Comparison of ENCODE assay signal across 8 cellular contexts in the genomic region with DNA sequence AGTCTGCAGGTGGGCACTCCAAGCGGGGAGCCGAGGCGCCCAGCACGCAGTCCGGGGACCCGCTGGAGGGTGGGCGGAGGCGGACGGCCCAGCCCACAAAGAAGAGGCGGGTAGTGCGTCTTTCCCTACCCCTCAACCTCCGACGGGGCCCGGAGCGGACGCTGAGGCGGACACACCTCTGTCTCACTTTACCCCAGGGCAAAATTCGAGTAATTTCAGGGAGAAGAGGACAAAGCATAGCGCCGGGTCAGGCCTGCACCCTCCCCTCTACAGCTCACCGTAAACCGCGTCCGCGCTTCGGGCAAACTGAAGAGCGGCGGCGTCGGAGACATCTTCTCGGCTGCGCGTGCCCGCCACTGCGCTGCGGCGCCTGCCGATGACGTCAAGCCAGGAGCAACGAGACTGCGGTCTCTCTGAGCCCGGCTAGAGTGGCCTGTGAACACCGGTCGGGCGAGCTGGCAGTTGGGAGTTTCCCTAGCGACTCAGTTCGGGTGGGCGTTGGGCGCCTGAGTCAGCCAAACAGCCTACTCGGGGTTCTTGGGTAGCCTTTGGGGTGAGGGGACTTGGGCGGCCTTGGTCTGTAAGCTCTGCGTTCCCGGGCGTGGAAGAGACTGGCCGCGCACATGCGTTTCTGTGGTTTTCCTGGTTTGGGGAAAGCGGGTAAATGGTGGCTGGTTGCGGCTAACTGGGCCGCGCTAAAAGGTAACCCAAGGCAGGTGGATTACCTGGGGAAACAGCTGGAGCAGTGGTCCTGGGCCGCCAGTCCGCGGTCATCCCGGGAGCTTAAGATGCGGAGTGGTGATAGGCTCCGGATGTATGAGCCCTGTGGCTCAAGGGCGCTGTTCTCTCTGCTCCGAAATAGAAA. TPM values are rescaled to one million over a fixed set of nuclear protein-coding genes. Genes with fewer than 3 reads are reported as not detected.
DNase-seq lines count a peak whose midpoint lies in the region; ATAC-seq and TF ChIP-seq lines count a peak whose summit lies in the region.

Gene THOC1, minus strand, starts transcription at position 360 of the 865 bp plus-strand sequence. Its CDS starts 28 bp downstream, at position 332.

- DNase-seq in AG08395 (ENCODE audit: low spot score) = peak; percentile 94
- DNase-seq in NCI-H2227 treated with DMSO at 0.1 percent for 48 hours (lab: John Stamatoyannopoulos, UW) = peak; percentile 78
- peak; percentile 93 for DNase-seq in mammary epithelial cell

- TF ChIP-seq CTCF in WI38 (IDR thresholded peaks at IDR 0.05; ENCODE audit: low read depth, low read length) = no peak
- TF ChIP-seq CTCF in mammary epithelial cell (conservative IDR thresholded peaks at IDR 0.05 in 1 of 2, IDR thresholded peaks at IDR 0.05 in 1 of 2; ENCODE audit: extremely low read depth in 1 of 2, insufficient read depth in 1 of 2, low read depth in 1 of 2, low read length in 2 of 2) = no peak

- H3K79me2 ChIP-seq in mammary epithelial cell (ENCODE audit: insufficient read depth, low read length) = peaks cover 47% of the 10 kb centered on the region

- H3K4me1 ChIP-seq in mammary epithelial cell (ENCODE audit: insufficient read depth, low read length) (peaks cover 16% of the 10 kb centered on the region), iPS-20b (ENCODE audit: insufficient read depth, low read length) (peaks cover 18% of the 10 kb centered on the region)

- intact Hi-C loops in mammary epithelial cell (cut with micrococcal nuclease) = loop anchor here (2.0 to 10.0 kb wide), 5 partner anchors 111 to 567 kb away; partner anchors contain the start of genes CLUL1, ENOSF1 and USP14

- H3K27ac ChIP-seq in mammary epithelial cell (ENCODE audit: insufficient read depth, low read depth, low read length) (peak within 1 kb of the TSS; percentile 97), iPS-20b (ENCODE audit: low read length) (peak within 1 kb of the TSS; percentile 62), skin epidermis (peak within 1 kb of the TSS; percentile 67 to 99 (median 96))

- H2AFZ ChIP-seq in mammary epithelial cell (ENCODE audit: low read depth, low read length) = peak within 1 kb of the TSS; percentile 97

- H3K4me2 ChIP-seq in mammary epithelial cell (ENCODE audit: insufficient read depth, low read depth, low read length) = peak within 1 kb of the TSS; percentile 91

- ATAC-seq in GM18907 (IDR thresholded peaks at IDR 0.05; ENCODE audit: unreplicated experiment) (peak; percentile 94), HG03139 (IDR thresholded peaks at IDR 0.05; ENCODE audit: unreplicated experiment) (peak; percentile 85)

- H3K4me3 ChIP-seq in WI38 (ENCODE audit: low read depth, low read length) (peak within 1 kb of the TSS; percentile 97), mammary epithelial cell (replicated peaks in 1 of 3; ENCODE audit: insufficient read depth in 1 of 3, low read depth in 2 of 3, low read length in 3 of 3) (peak within 1 kb of the TSS; percentile 76 to 85 (median 79)), iPS-20b (ENCODE audit: low read length) (peak within 1 kb of the TSS; percentile 79), skin epidermis (peak within 1 kb of the TSS; percentile 57 to 100 (median 83))

- CTCF ChIA-PET in mammary epithelial cell (lab: Charles Lee; ENCODE audit: low non-redundant PET) = no interaction called here

- dilution Hi-C loops in mammary epithelial cell (cut with HindIII; ENCODE audit: low sequenced_read_pairs) = no loop called here

- BruUV-seq in mammary epithelial cell (replicated peaks; lab: Mats Ljungman, UMichigan) = TSS peak; percentile 88

- peak within 1 kb of the TSS; percentile 98 for H3K9ac ChIP-seq in mammary epithelial cell (ENCODE audit: insufficient read depth, low read length)
- H3K9ac ChIP-seq in iPS-20b (ENCODE audit: low read depth, low read length) = peak within 1 kb of the TSS; percentile 89

- H3K36me3 ChIP-seq in mammary epithelial cell (ENCODE audit: insufficient read depth, low read length) = no peaks in the 10 kb centered on the region
- peaks cover 32% of the 10 kb centered on the region for H3K36me3 ChIP-seq in iPS-20b (ENCODE audit: insufficient read depth, low read depth, low read length)

- no peaks in the 10 kb centered on the region for H3K27me3 ChIP-seq in mammary epithelial cell (ENCODE audit: insufficient read depth, low read length)
- no peaks in the 10 kb centered on the region for H3K27me3 ChIP-seq in iPS-20b (ENCODE audit: insufficient read depth, low read length)

- under 1% methylated on average over 34 of the region's 69 CpGs for WGBS in mammary epithelial cell (ENCODE audit: low coverage, missing lambda C conversion rate)

- H3K9me3 ChIP-seq in mammary epithelial cell (replicated peaks; ENCODE audit: insufficient read depth, low read length) (no peaks in the 10 kb centered on the region), iPS-20b (ENCODE audit: insufficient read depth, low read depth, low read length) (no peaks in the 10 kb centered on the region)

- no peaks in the 10 kb centered on the region for H4K20me1 ChIP-seq in mammary epithelial cell (ENCODE audit: insufficient read depth, low read length)

- in situ Hi-C loops in mammary epithelial cell (cut with MboI; ENCODE audit: low sequenced_read_pairs in 2 of 2) = no loop called here

RNA-seq across cellular contexts. Expression of gene THOC1, which starts in this region (rescaled TPM):
- total RNA-seq in mammary epithelial cell = 10 to 100 TPM; 30.2 to 33.2 TPM
- polyA plus RNA-seq in mammary epithelial cell = 9.9 TPM
- polyA minus RNA-seq in mammary epithelial cell = 9.8 TPM

Comparison
In these comparisons a context has a peak if more than half of its experiments do, and no peak if none do; other contexts are left out.
1. Peak in every context shown above with its lines: DNase-seq, ATAC-seq, H3K4me3 ChIP-seq and H3K27ac ChIP-seq.